1 cellular context compared by ENCODE assay signal in genomic region chr7:50476953-50477625, GRCh38.
TF ChIP-seq lines count a peak whose summit lies in the region.

No MANE protein-coding gene starts in this region.

TF ChIP-seq in K562, 482 proteins besides CTCF, POLR2A, EP300 and RAD21 (continued from another document):
- TF ChIP-seq ZNF316 (IDR thresholded peaks at IDR 0.05) (peak; percentile 92), MAFG (tag; conservative IDR thresholded peaks at IDR 0.05) (peak; percentile 89), MAFF (IDR thresholded peaks at IDR 0.05; ENCODE audit: low read length) (peak; percentile 79), GABPB2 (CRISPR knock-in tag; conservative IDR thresholded peaks at IDR 0.05) (no peak), MAFK (IDR thresholded peaks at IDR 0.05; ENCODE audit: low read length) (peak; percentile 79), C11orf30 (IDR thresholded peaks at IDR 0.05; ENCODE audit: low read depth) (peak; percentile 89), NFE2 (IDR thresholded peaks at IDR 0.05; ENCODE audit: low read depth) (peak; percentile 39; the same call in 1 of the 2 replicates)
